8 cellular contexts compared by ENCODE assay signal in the genomic region with DNA sequence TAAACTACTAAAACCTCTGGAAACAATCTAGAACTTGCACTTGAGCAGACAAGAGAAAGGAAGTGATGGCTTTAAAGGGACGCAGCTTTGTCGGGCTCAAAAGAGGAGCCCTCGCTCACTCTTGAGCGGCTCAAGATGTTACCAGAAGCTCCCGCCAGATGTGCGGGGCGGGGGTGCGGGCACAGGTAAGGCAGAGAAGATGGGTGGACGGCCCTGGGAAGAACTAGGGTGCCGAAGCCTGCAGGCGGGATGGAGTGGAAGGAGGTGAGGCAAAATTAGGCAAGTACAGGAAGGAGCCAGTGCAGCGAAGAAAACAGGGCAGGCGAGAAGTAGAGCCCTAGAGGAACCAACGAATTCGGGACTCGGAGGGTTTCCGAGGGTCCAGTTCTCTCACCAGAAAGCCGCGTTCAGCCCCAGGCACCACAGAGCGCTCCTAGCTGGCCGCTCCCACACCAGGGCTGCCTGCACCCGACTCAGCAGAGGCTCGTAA. TPM values are rescaled to one million over a fixed set of nuclear protein-coding genes. Genes with fewer than 3 reads are reported as not detected.
A peak's percentile ranks its signal among the peaks of the same experiment; 100 is the strongest.
DNase-seq lines count a peak whose midpoint lies in the region; ATAC-seq, FAIRE-seq and TF ChIP-seq lines count a peak whose summit lies in the region.

No MANE protein-coding gene starts in this region.

- intact Hi-C loops in activated T-helper 1 cell treated with anti-CD3 and anti-CD28 coated beads, Interleukin-12 subunit alpha, Interleukin-12 subunit beta, Interleukin-2, Interleukin-4 antibody, amounts not matched to agents 30 ng/mL and 10 ng/mL and 1 ng/mL, durations not matched to agents 14 hours and 24 hours and 36 hours (cut with micrococcal nuclease): loop anchor here (1.0 to 10.0 kb wide), 10 partner anchors 31 to 562 kb away; a partner anchor contains a TSS
- intact Hi-C loops in left ventricle myocardium inferior (cut with micrococcal nuclease): no loop called here

- H3K9me3 ChIP-seq in BE2C (no peaks in the 10 kb centered on the region), left ventricle myocardium inferior (replicated peaks) (no peaks in the 10 kb centered on the region), skeletal muscle tissue (ENCODE audit: control insufficient read depth in 3 of 3, low read length in 3 of 3) (no peaks in the 10 kb centered on the region)

- H3K36me3 ChIP-seq in BE2C: peaks cover 25% of the 10 kb centered on the region
- peaks cover 22% of the 10 kb centered on the region for H3K36me3 ChIP-seq in left ventricle myocardium inferior
- peaks cover 19 to 20% (median 19%) of the 10 kb centered on the region in 3 donors for H3K36me3 ChIP-seq in skeletal muscle tissue (ENCODE audit: control insufficient read depth in 3 of 3, insufficient read depth in 3 of 3, low read length in 3 of 3)

- DNase-seq in BE2C: no peak
- peak; percentile 76 for DNase-seq in HPDE6-E6E7 (ENCODE audit: extremely low spot score)
- no peak for DNase-seq in activated T-helper 1 cell treated with anti-CD3 and anti-CD28 coated beads, Interleukin-12 subunit alpha, Interleukin-12 subunit beta, Interleukin-2, Interleukin-4 antibody, amounts not matched to agents 30 ng/mL and 10 ng/mL and 1 ng/mL, durations not matched to agents 14 hours and 24 hours and 36 hours (ENCODE audit: low spot score)
- peak; percentile 20 for DNase-seq in left ventricle myocardium inferior
- no peak for DNase-seq in GM10266 (ENCODE audit: extremely low spot score)
- no peak for DNase-seq in HTR-8/SVneo (ENCODE audit: insufficient read length, low spot score)

- peaks cover 19% of the 10 kb centered on the region for H3K36me3 Mint-ChIP-seq in activated T-helper 1 cell treated with anti-CD3 and anti-CD28 coated beads, Interleukin-12 subunit alpha, Interleukin-12 subunit beta, Interleukin-2, Interleukin-4 antibody, amounts not matched to agents 30 ng/mL and 10 ng/mL and 1 ng/mL, durations not matched to agents 14 hours and 24 hours and 36 hours (ENCODE audit: low read depth)

- TF ChIP-seq CTCF in BE2C (IDR thresholded peaks at IDR 0.05; ENCODE audit: low read depth, low read length): no peak
- TF ChIP-seq CTCF in left ventricle myocardium inferior (IDR thresholded peaks at IDR 0.05; ENCODE audit: borderline replicate concordance): no peak
- no peak for TF ChIP-seq CTCF in GM10266 (IDR thresholded peaks at IDR 0.05; ENCODE audit: control insufficient read depth, insufficient read depth, low read depth, missing control alignments)

- H3K27ac Mint-ChIP-seq in activated T-helper 1 cell treated with anti-CD3 and anti-CD28 coated beads, Interleukin-12 subunit alpha, Interleukin-12 subunit beta, Interleukin-2, Interleukin-4 antibody, amounts not matched to agents 30 ng/mL and 10 ng/mL and 1 ng/mL, durations not matched to agents 14 hours and 24 hours and 36 hours: peak overlapping the region; percentile 94

- FAIRE-seq in HTR-8/SVneo (lab: Jason Lieb, UNC): no peak

- H3K4me1 Mint-ChIP-seq in activated T-helper 1 cell treated with anti-CD3 and anti-CD28 coated beads, Interleukin-12 subunit alpha, Interleukin-12 subunit beta, Interleukin-2, Interleukin-4 antibody, amounts not matched to agents 30 ng/mL and 10 ng/mL and 1 ng/mL, durations not matched to agents 14 hours and 24 hours and 36 hours (ENCODE audit: low read depth): peaks cover 42% of the 10 kb centered on the region

- ATAC-seq in GM19397 (IDR thresholded peaks at IDR 0.05; ENCODE audit: unreplicated experiment): peak; percentile 23

- no peaks in the 10 kb centered on the region for H3K27me3 ChIP-seq in BE2C
- no peaks in the 10 kb centered on the region for H3K27me3 ChIP-seq in left ventricle myocardium inferior (ENCODE audit: low read depth)
- no peaks in the 10 kb centered on the region for H3K27me3 ChIP-seq in skeletal muscle tissue (ENCODE audit: control insufficient read depth in 3 of 3, insufficient read depth in 3 of 3, low read length in 3 of 3)

- H3K4me3 ChIP-seq in BE2C (ENCODE audit: low read depth, low read length): peak overlapping the region; percentile 94
- H3K4me3 ChIP-seq in left ventricle myocardium inferior: peak overlapping the region; percentile 98
- peak overlapping the region; percentile 97 to 98 (median 98) for H3K4me3 ChIP-seq in skeletal muscle tissue (ENCODE audit: low read length in 3 of 3)

- H3K9ac ChIP-seq in skeletal muscle tissue (ENCODE audit: low read depth in 1 of 3, low read length in 3 of 3): peak overlapping the region; percentile 96 to 99 (median 98)

- H3K9me3 Mint-ChIP-seq in activated T-helper 1 cell treated with anti-CD3 and anti-CD28 coated beads, Interleukin-12 subunit alpha, Interleukin-12 subunit beta, Interleukin-2, Interleukin-4 antibody, amounts not matched to agents 30 ng/mL and 10 ng/mL and 1 ng/mL, durations not matched to agents 14 hours and 24 hours and 36 hours: no peaks in the 10 kb centered on the region

- H3K4me3 Mint-ChIP-seq in activated T-helper 1 cell treated with anti-CD3 and anti-CD28 coated beads, Interleukin-12 subunit alpha, Interleukin-12 subunit beta, Interleukin-2, Interleukin-4 antibody, amounts not matched to agents 30 ng/mL and 10 ng/mL and 1 ng/mL, durations not matched to agents 14 hours and 24 hours and 36 hours: peak overlapping the region; percentile 100

- H3K4me1 ChIP-seq in BE2C: no peaks in the 10 kb centered on the region
- H3K4me1 ChIP-seq in left ventricle myocardium inferior: peaks cover 68% of the 10 kb centered on the region
- H3K4me1 ChIP-seq in skeletal muscle tissue (ENCODE audit: control insufficient read depth in 3 of 3, insufficient read depth in 3 of 3, low read length in 3 of 3): peaks cover 30 to 40% (median 32%) of the 10 kb centered on the region in 3 donors

- H3K27ac ChIP-seq in left ventricle myocardium inferior (replicated peaks) (peak overlapping the region; percentile 97), skeletal muscle tissue (ENCODE audit: low read depth, low read length) (peak overlapping the region; percentile 93)

- no peaks in the 10 kb centered on the region for H3K27me3 Mint-ChIP-seq in activated T-helper 1 cell treated with anti-CD3 and anti-CD28 coated beads, Interleukin-12 subunit alpha, Interleukin-12 subunit beta, Interleukin-2, Interleukin-4 antibody, amounts not matched to agents 30 ng/mL and 10 ng/mL and 1 ng/mL, durations not matched to agents 14 hours and 24 hours and 36 hours (ENCODE audit: insufficient read depth)

RNA-seq across cellular contexts. Expression of a gene that starts 0.4 kb away (rescaled TPM):
- polyA plus RNA-seq in BE2C (2012; ENCODE audit: insufficient read depth, insufficient read length, low read depth): 26.3 TPM
- total RNA-seq in activated T-helper 1 cell treated with anti-CD3 and anti-CD28 coated beads, Interleukin-12 subunit alpha, Interleukin-12 subunit beta, Interleukin-2, Interleukin-4 antibody, amounts not matched to agents 30 ng/mL and 10 ng/mL and 1 ng/mL, durations not matched to agents 14 hours and 24 hours and 36 hours: 41.1 and 43.4 TPM in 2 replicates
- 17.6 TPM for total RNA-seq in left ventricle myocardium inferior
- 47.5 TPM for total RNA-seq in skeletal muscle tissue

RNA-seq across cellular contexts. Expression of a gene that starts 0.7 kb away (rescaled TPM):
- polyA plus RNA-seq in BE2C (2012; ENCODE audit: insufficient read depth, insufficient read length, low read depth): 176 TPM
- 90.0 and 95.2 TPM in 2 replicates for total RNA-seq in activated T-helper 1 cell treated with anti-CD3 and anti-CD28 coated beads, Interleukin-12 subunit alpha, Interleukin-12 subunit beta, Interleukin-2, Interleukin-4 antibody, amounts not matched to agents 30 ng/mL and 10 ng/mL and 1 ng/mL, durations not matched to agents 14 hours and 24 hours and 36 hours
- 48.0 TPM for total RNA-seq in left ventricle myocardium inferior
- total RNA-seq in skeletal muscle tissue: 13.0 TPM

RNA-seq across cellular contexts. Expression of a gene that starts 31.2 kb away (rescaled TPM):
- polyA plus RNA-seq in BE2C (2012; ENCODE audit: insufficient read depth, insufficient read length, low read depth): 29.8 TPM
- total RNA-seq in activated T-helper 1 cell treated with anti-CD3 and anti-CD28 coated beads, Interleukin-12 subunit alpha, Interleukin-12 subunit beta, Interleukin-2, Interleukin-4 antibody, amounts not matched to agents 30 ng/mL and 10 ng/mL and 1 ng/mL, durations not matched to agents 14 hours and 24 hours and 36 hours: 27.6 and 31.5 TPM in 2 replicates
- 2.5 TPM for total RNA-seq in left ventricle myocardium inferior
- 2.1 TPM for total RNA-seq in skeletal muscle tissue

RNA-seq across cellular contexts. Expression of a gene that starts 41.8 kb away (rescaled TPM):
- 138 TPM for polyA plus RNA-seq in BE2C (2012; ENCODE audit: insufficient read depth, insufficient read length, low read depth)
- total RNA-seq in activated T-helper 1 cell treated with anti-CD3 and anti-CD28 coated beads, Interleukin-12 subunit alpha, Interleukin-12 subunit beta, Interleukin-2, Interleukin-4 antibody, amounts not matched to agents 30 ng/mL and 10 ng/mL and 1 ng/mL, durations not matched to agents 14 hours and 24 hours and 36 hours: 74.1 and 75.4 TPM in 2 replicates
- total RNA-seq in left ventricle myocardium inferior (79.7 TPM), skeletal muscle tissue (21.9 TPM)

RNA-seq across cellular contexts. Expression of a gene that starts 46.8 kb away (rescaled TPM):
- polyA plus RNA-seq in BE2C (2012; ENCODE audit: insufficient read depth, insufficient read length, low read depth): 109 TPM
- total RNA-seq in activated T-helper 1 cell treated with anti-CD3 and anti-CD28 coated beads, Interleukin-12 subunit alpha, Interleukin-12 subunit beta, Interleukin-2, Interleukin-4 antibody, amounts not matched to agents 30 ng/mL and 10 ng/mL and 1 ng/mL, durations not matched to agents 14 hours and 24 hours and 36 hours: 93.1 and 95.4 TPM in 2 replicates
- total RNA-seq in left ventricle myocardium inferior (48.8 TPM), skeletal muscle tissue (6.3 TPM)

Comparison
In these comparisons a context has a peak if more than half of its experiments do, and no peak if none do; other contexts are left out.
1. DNase-seq: peak in HPDE6-E6E7 (single experiment) and left ventricle myocardium inferior (single experiment); none in BE2C (single experiment), activated T-helper 1 cell treated with anti-CD3 and anti-CD28 coated beads, Interleukin-12 subunit alpha, Interleukin-12 subunit beta, Interleukin-2, Interleukin-4 antibody, amounts not matched to agents 30 ng/mL and 10 ng/mL and 1 ng/mL, durations not matched to agents 14 hours and 24 hours and 36 hours (single experiment), GM10266 (single experiment) and HTR-8/SVneo (single experiment).
2. Peak in every context shown above with its lines, with median percentiles within 50 percentile points of each other: H3K4me3 ChIP-seq.